1 cellular context compared by ENCODE assay signal in the genomic region with DNA sequence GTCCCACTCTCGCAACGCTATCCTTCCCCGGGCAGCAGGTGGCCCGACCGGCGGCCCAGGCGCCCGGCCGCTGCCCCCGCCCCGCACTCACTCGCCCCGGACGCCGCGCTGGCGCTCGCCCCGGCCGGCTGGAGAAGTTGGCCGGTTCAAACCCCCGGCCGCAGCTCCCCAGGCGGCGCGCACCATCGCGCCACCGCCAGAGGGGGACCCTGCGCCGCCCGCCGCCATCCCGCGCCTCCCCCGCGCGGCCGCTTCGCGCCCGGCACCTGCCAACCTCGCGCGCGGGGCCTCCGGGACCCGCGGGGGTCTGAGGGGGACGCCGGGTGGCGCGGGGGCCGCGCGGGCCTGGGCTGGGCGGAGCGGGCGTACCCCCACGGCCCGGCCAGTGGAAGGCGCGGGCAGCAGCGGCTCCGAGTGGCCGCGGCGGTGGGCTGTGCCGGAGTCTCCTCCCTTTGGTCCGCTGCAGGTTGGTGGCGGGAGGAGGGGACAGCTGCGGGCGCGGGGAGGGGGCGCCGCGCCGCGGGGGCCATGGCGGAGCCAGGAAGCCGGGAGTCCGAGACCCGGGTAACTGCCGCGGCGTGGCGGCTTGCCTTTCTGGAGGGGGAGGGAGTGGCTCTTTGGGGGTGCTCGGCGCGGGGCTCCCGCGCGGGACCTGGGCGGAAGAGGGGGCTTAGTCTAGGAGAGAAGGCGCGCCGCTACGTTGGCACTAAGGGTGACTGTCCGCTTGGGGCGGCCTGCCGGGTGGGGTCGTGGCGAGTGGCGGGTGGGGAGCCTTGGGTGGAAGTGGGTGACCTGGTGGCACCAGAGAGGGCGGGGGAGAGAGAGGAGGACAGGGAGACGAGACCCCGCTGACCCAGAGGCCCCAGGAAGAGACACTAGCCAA.
TF ChIP-seq lines count a peak whose summit lies in the region.

A gene (plus strand): TSS at position 434 of the 883 bp plus-strand sequence. CDS start 95 bp downstream, at position 529.
A gene (minus strand): TSS at position 139 of the 883 bp plus-strand sequence. CDS start 715 bp downstream, outside the sequence.

TF ChIP-seq in HCT116, 20 proteins besides CTCF, POLR2A, EP300 and RAD21 (continued from another document):
- TF ChIP-seq, protein P1, sequence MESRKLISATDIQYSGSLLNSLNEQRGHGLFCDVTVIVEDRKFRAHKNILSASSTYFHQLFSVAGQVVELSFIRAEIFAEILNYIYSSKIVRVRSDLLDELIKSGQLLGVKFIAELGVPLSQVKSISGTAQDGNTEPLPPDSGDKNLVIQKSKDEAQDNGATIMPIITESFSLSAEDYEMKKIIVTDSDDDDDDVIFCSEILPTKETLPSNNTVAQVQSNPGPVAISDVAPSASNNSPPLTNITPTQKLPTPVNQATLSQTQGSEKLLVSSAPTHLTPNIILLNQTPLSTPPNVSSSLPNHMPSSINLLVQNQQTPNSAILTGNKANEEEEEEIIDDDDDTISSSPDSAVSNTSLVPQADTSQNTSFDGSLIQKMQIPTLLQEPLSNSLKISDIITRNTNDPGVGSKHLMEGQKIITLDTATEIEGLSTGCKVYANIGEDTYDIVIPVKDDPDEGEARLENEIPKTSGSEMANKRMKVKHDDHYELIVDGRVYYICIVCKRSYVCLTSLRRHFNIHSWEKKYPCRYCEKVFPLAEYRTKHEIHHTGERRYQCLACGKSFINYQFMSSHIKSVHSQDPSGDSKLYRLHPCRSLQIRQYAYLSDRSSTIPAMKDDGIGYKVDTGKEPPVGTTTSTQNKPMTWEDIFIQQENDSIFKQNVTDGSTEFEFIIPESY (IDR thresholded peaks at IDR 0.05; ENCODE audit: extremely low read depth, insufficient replicate concordance, low read length) = no peak
- TF ChIP-seq SIN3A (IDR thresholded peaks at IDR 0.05; ENCODE audit: low read depth) (0 out of 2 replicates have a peak, but pooled peaks have one; percentile 18), CBX3 (IDR thresholded peaks at IDR 0.05; ENCODE audit: low read depth) (no peak), ZNF274 (IDR thresholded peaks at IDR 0.05; ENCODE audit: low read depth, low read length) (no peak), TCF7L2 (IDR thresholded peaks at IDR 0.05; ENCODE audit: borderline replicate concordance, extremely low read depth, insufficient read depth, insufficient read length) (peak; percentile 65)
- TF ChIP-seq, protein P2, sequence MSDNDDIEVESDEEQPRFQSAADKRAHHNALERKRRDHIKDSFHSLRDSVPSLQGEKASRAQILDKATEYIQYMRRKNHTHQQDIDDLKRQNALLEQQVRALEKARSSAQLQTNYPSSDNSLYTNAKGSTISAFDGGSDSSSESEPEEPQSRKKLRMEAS (IDR thresholded peaks at IDR 0.05) = peak; percentile 40
TF ChIP-seq in HCT116: peak in this region for 6.
